8 cellular contexts compared by ENCODE assay signal in genomic region chr6:27156874-27157460, GRCh38.
DNase-seq lines count a peak whose midpoint lies in the region; ATAC-seq and TF ChIP-seq lines count a peak whose summit lies in the region.

No MANE protein-coding gene starts in this region.

- H3K27ac ChIP-seq in aorta (ENCODE audit: low read depth in 1 of 2, low read length in 2 of 2): no peak overlapping the region

- in situ Hi-C loops in astrocyte of the cerebellum (cut with HindIII; ENCODE audit: low sequenced_read_pairs): loop anchor here (25.0 kb wide), 1 partner anchor 355 kb away; no protein-coding TSS in a partner anchor

- H3K27me3 Mint-ChIP-seq in stimulated activated naive CD8-positive, alpha-beta T cell treated with anti-CD3 and anti-CD28 coated beads, Interleukin-15, Interleukin-2, amounts not matched to agents 100 ng/mL and 50 ng/mL, for 24 hours: no peaks in the 10 kb centered on the region

- 35 to 39% methylated on average over 15 of the region's 15 CpGs for WGBS in lower leg skin, 2 donors
- 32 to 34% methylated on average over 15 of the region's 15 CpGs for whole genome bisulfite sequencing in aorta, 2 donors

- no peaks in the 10 kb centered on the region for H3K9me3 ChIP-seq in aorta (ENCODE audit: control insufficient read depth, low read length)

- no peaks in the 10 kb centered on the region for H3K36me3 ChIP-seq in aorta (ENCODE audit: control insufficient read depth in 1 of 2, insufficient read depth in 2 of 2, low read length in 1 of 2)

- peaks cover 53% of the 10 kb centered on the region for H3K4me1 Mint-ChIP-seq in stimulated activated naive CD8-positive, alpha-beta T cell treated with anti-CD3 and anti-CD28 coated beads, Interleukin-15, Interleukin-2, amounts not matched to agents 100 ng/mL and 50 ng/mL, for 24 hours (ENCODE audit: low read depth)

- no peaks in the 10 kb centered on the region for H3K9me3 Mint-ChIP-seq in stimulated activated naive CD8-positive, alpha-beta T cell treated with anti-CD3 and anti-CD28 coated beads, Interleukin-15, Interleukin-2, amounts not matched to agents 100 ng/mL and 50 ng/mL, for 24 hours

- no peaks in the 10 kb centered on the region for H3K4me1 ChIP-seq in aorta (ENCODE audit: control insufficient read depth in 1 of 2, insufficient read depth in 2 of 2, low read length in 2 of 2)

- H3K4me3 ChIP-seq in astrocyte of the cerebellum (ENCODE audit: low read depth, low read length) (peak overlapping the region; percentile 46), lower leg skin (ENCODE audit: low read depth, poor library complexity, severe bottlenecking) (peak overlapping the region; percentile 15), aorta (ENCODE audit: low read length in 2 of 2) (peak overlapping the region; percentile 3 to 40)

- no peaks in the 10 kb centered on the region for H3K36me3 Mint-ChIP-seq in stimulated activated naive CD8-positive, alpha-beta T cell treated with anti-CD3 and anti-CD28 coated beads, Interleukin-15, Interleukin-2, amounts not matched to agents 100 ng/mL and 50 ng/mL, for 24 hours (ENCODE audit: low read depth)

- no peaks in the 10 kb centered on the region for H3K27me3 ChIP-seq in aorta (ENCODE audit: control insufficient read depth in 1 of 2, insufficient read depth in 2 of 2, low read length in 1 of 2)

- DNase-seq in stimulated activated naive CD8-positive, alpha-beta T cell treated with anti-CD3 and anti-CD28 coated beads, Interleukin-15, Interleukin-2, amounts not matched to agents 100 U/mL and 50 U/mL, for 24 hours: no peak
- DNase-seq in astrocyte of the cerebellum (ENCODE audit: low read depth) (no peak), lower leg skin (ENCODE audit: low spot score in 2 of 2) (peak in 1 of 2 donors; percentile 79), aorta (no peak), GF-D8 (lab: John Stamatoyannopoulos, UW) (no peak)
- no peak for DNase-seq in activated effector memory CD4-positive, alpha-beta T cell treated with anti-CD3 and anti-CD28 coated beads, Interleukin-2, amount 50 U/mL, for 16 hours

- no peak for TF ChIP-seq POLR2A in lower leg skin (IDR thresholded peaks at IDR 0.05)

- ATAC-seq in stimulated activated naive CD8-positive, alpha-beta T cell treated with anti-CD3 and anti-CD28 coated beads, Interleukin-15, Interleukin-2, amounts not matched to agents 100 U/mL and 50 U/mL, for 24 hours: no peak
- ATAC-seq in aorta (ENCODE audit: low FRiP score) (no peak), HG02870 (IDR thresholded peaks at IDR 0.05; ENCODE audit: unreplicated experiment) (no peak)

- TF ChIP-seq CTCF in astrocyte of the cerebellum (IDR thresholded peaks at IDR 0.05; ENCODE audit: low read depth, low read length, missing control alignments): no peak
- no peak for TF ChIP-seq CTCF in lower leg skin (IDR thresholded peaks at IDR 0.05)

- H3K27ac Mint-ChIP-seq in stimulated activated naive CD8-positive, alpha-beta T cell treated with anti-CD3 and anti-CD28 coated beads, Interleukin-15, Interleukin-2, amounts not matched to agents 100 ng/mL and 50 ng/mL, for 24 hours: peak overlapping the region; percentile 88

- intact Hi-C loops in lower leg skin (cut with DNase I; ENCODE audit: low total_unique reads) (no loop called here), aorta (cut with DNase I) (no loop called here)

- peak overlapping the region; percentile 85 for H3K4me3 Mint-ChIP-seq in stimulated activated naive CD8-positive, alpha-beta T cell treated with anti-CD3 and anti-CD28 coated beads, Interleukin-15, Interleukin-2, amounts not matched to agents 100 ng/mL and 50 ng/mL, for 24 hours
